In genomic region chr2:67346718-67347407, GRCh38 we compare ENCODE assay signal across 15 cellular contexts. TPM values are rescaled to one million over a fixed set of nuclear protein-coding genes. Genes with fewer than 3 reads are reported as not detected.
DNase-seq lines count a peak whose midpoint lies in the region; TF ChIP-seq lines count a peak whose summit lies in the region.
"Had no signal": no experiment of that assay in that cellular context is flagged by ENCODE, and none has a peak within 500 bp of the region (broad histone marks: within the 10 kb centered on the region; RNA-seq: fewer than 3 reads in every experiment).

No MANE protein-coding gene starts in this region.

- no peaks in the 10 kb centered on the region for H3K4me1 ChIP-seq in right atrium auricular region
- H3K4me1 ChIP-seq: gastrocnemius medialis had no signal

- H3K27me3 ChIP-seq in right atrium auricular region, result peaks cover 0 to 3% of the 10 kb centered on the region in 2 donors
- H3K27me3 ChIP-seq: gastrocnemius medialis had no signal

- H3K27ac ChIP-seq in right atrium auricular region, result no peak overlapping the region
- H3K27ac ChIP-seq: gastrocnemius medialis had no signal

- no peak for TF ChIP-seq CTCF in right atrium auricular region (IDR thresholded peaks at IDR 0.05)

- DNase-seq in EL (peak; percentile 26), NK-92 (lab: John Stamatoyannopoulos, UW; ENCODE audit: unreplicated experiment) (peak; percentile 1), dermis blood vessel endothelial cell (peak; percentile 18), kidney tubule cell (ENCODE audit: low spot score) (peak; percentile 54), right atrium auricular region (ENCODE audit: low spot score) (no peak), hypothalamus (lab: John Stamatoyannopoulos, UW) (no peak), NCI-H146 treated with DMSO at 0.1 percent for 48 hours (lab: John Stamatoyannopoulos, UW; ENCODE audit: unreplicated experiment) (no peak), HT-29 (ENCODE audit: low spot score) (no peak)
- DNase-seq: amniotic stem cell; effector memory CD4-positive, alpha-beta T cell; gastrocnemius medialis; KG1; NCI-H1092; NCI-H526 treated with DMSO at 0.1 percent for 48 hours; stimulated activated naive CD4-positive, alpha-beta T cell treated with Interleukin-2 at 50 U/mL for 16 hours had no signal

- no peaks in the 10 kb centered on the region for H3K36me3 ChIP-seq in right atrium auricular region
- H3K36me3 ChIP-seq: gastrocnemius medialis had no signal

- H3K4me3 ChIP-seq in right atrium auricular region, result no peak overlapping the region
- H3K4me3 ChIP-seq: gastrocnemius medialis had no signal

- H3K9me3 ChIP-seq in right atrium auricular region, result no peaks in the 10 kb centered on the region
- H3K9me3 ChIP-seq: gastrocnemius medialis had no signal

RNA-seq across cellular contexts. Expression of gene ETAA1, which starts 50.3 kb away (rescaled TPM):
- 19.1 and 22.7 TPM in 2 replicates for total RNA-seq in dermis blood vessel endothelial cell
- total RNA-seq in right atrium auricular region, result 1 to 10 TPM; 7.0 to 7.7 TPM
- total RNA-seq in HT-29 (2014; rRNA removed; shearing (Covaris generic)), result 2.7 and 3.2 TPM in 2 replicates

Comparison
In these comparisons a context has a peak if more than half of its experiments do, and no peak if none do; other contexts are left out.
1. DNase-seq: peak in EL (single experiment), NK-92 (single experiment), dermis blood vessel endothelial cell (single experiment) and kidney tubule cell (single experiment); none in right atrium auricular region (single experiment), hypothalamus (0 of 51), NCI-H146 treated with DMSO at 0.1 percent for 48 hours (single experiment) and HT-29 (single experiment).